In the genomic region with DNA sequence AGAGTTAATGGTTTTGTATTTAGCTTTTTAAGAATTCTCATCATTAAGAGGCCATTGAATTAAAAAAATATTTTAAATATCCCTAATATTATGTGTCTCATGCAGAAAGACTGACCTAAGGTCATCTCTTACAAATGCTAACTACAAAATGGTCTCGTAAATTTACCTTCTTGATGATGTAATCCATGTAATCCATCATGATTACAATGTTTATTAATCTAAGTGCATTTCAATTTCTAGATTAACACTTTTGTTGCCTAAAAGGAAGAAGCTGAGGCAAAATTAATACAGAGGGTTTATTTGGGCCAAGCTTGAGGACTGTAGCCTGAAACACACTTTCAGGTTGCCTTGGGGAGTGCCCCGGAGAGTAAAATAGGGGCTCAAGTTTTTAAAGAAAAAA, we compare ENCODE assay signal across 31 cellular contexts.
"Had no signal": no experiment of that assay in that cellular context is flagged by ENCODE, and none has a peak within 500 bp of the region (broad histone marks: within the 10 kb centered on the region; RNA-seq: fewer than 3 reads in every experiment).

No MANE protein-coding gene starts in this region.

- DNase-seq: activated CD4-positive, alpha-beta memory T cell treated with anti-CD3 and anti-CD28 coated beads, Interleukin-2, amount 10 ng/mL, durations not matched to agents 7 days and 5 days; activated CD4-positive, alpha-beta T cell treated with anti-CD3 and anti-CD28 coated beads for 1 hour; activated CD4-positive, alpha-beta T cell treated with anti-CD3 and anti-CD28 coated beads for 4 hours; activated CD4-positive, alpha-beta T cell treated with anti-CD3 and anti-CD28 coated beads, Interleukin-2, amount 10 ng/mL, durations not matched to agents 7 days and 5 days; activated CD4-positive, alpha-beta T cell treated with anti-CD3 and anti-CD28 coated beads, Interleukin-2, amount 50 U/mL, for 4 hours; activated CD8-positive, alpha-beta memory T cell treated with anti-CD3 and anti-CD28 coated beads, Interleukin-2, amount 50 U/mL, for 48 hours; activated gamma-delta T cell; activated naive CD4-positive, alpha-beta T cell; activated naive CD4-positive, alpha-beta T cell treated with anti-CD3 and anti-CD28 coated beads, Interleukin-2, amount 10 ng/mL, durations not matched to agents 7 days and 5 days; activated naive CD8-positive, alpha-beta T cell treated with anti-CD3 and anti-CD28 coated beads, Interleukin-2, amount 10 ng/mL, durations not matched to agents 7 days and 5 days; activated T-cell treated with anti-CD3 and anti-CD28 coated beads for 4 hours; activated T-cell treated with anti-CD3 and anti-CD28 coated beads, Interleukin-2, amount 50 U/mL, for 72 hours; central memory CD4-positive, alpha-beta T cell; cerebellar nuclear complex; colonic mucosa; dorsolateral prefrontal cortex; effector memory CD4-positive, alpha-beta T cell; endodermal cell; foreskin fibroblast; head of caudate nucleus; T1000 had no signal

- H3K27ac Mint-ChIP-seq: activated CD4-positive, alpha-beta memory T cell treated with anti-CD3 and anti-CD28 coated beads, Interleukin-2, amount 10 ng/mL, durations not matched to agents 7 days and 5 days; activated CD4-positive, alpha-beta T cell treated with anti-CD3 and anti-CD28 coated beads, Interleukin-2, amount 10 ng/mL, durations not matched to agents 7 days and 5 days; activated naive CD4-positive, alpha-beta T cell treated with anti-CD3 and anti-CD28 coated beads, Interleukin-2, amount 10 ng/mL, durations not matched to agents 7 days and 5 days; activated naive CD4-positive, alpha-beta T cell treated with anti-CD3 and anti-CD28 coated beads, Interleukin-2, amount 50 U/mL, for 72 hours; activated naive CD8-positive, alpha-beta T cell treated with anti-CD3 and anti-CD28 coated beads, Interleukin-2, amount 10 ng/mL, durations not matched to agents 7 days and 5 days; activated T-cell treated with anti-CD3 and anti-CD28 coated beads, Interleukin-2, amount 50 U/mL, for 24 hours; activated T-cell treated with anti-CD3 and anti-CD28 coated beads, Interleukin-2, amount 50 U/mL, for 72 hours; brain; endodermal cell; T-helper 1 cell treated with Interleukin-12 subunit alpha and Interleukin-12 subunit beta and Interleukin-4 antibody, amounts not matched to agents 30 μg/mL and 1 μg/mL, for 36 hours; T-helper 2 cell treated with Interferon-gamma antibody and Interleukin-4, amounts not matched to agents 5 μg/mL and 100 μg/mL, for 36 hours had no signal

- H3K27ac ChIP-seq: ascending aorta, breast epithelium, cardiac muscle cell, colonic mucosa, dorsolateral prefrontal cortex had no signal

- H3K27me3 Mint-ChIP-seq: activated CD4-positive, alpha-beta memory T cell treated with anti-CD3 and anti-CD28 coated beads, Interleukin-2, amount 10 ng/mL, durations not matched to agents 7 days and 5 days; activated CD4-positive, alpha-beta T cell treated with anti-CD3 and anti-CD28 coated beads, Interleukin-2, amount 10 ng/mL, durations not matched to agents 7 days and 5 days; activated naive CD4-positive, alpha-beta T cell treated with anti-CD3 and anti-CD28 coated beads, Interleukin-2, amount 10 ng/mL, durations not matched to agents 7 days and 5 days; activated naive CD8-positive, alpha-beta T cell treated with anti-CD3 and anti-CD28 coated beads, Interleukin-2, amount 10 ng/mL, durations not matched to agents 7 days and 5 days; activated T-cell treated with anti-CD3 and anti-CD28 coated beads, Interleukin-2, amount 50 U/mL, for 24 hours; brain had no signal

- ATAC-seq: activated naive CD4-positive, alpha-beta T cell treated with anti-CD3 and anti-CD28 coated beads, Interleukin-2, amount 50 U/mL, for 72 hours; activated T-cell treated with anti-CD3 and anti-CD28 coated beads, Interleukin-2, amount 50 U/mL, for 72 hours; esophagus mucosa had no signal

- H3K27me3 ChIP-seq: ascending aorta, breast epithelium, cardiac muscle cell, colonic mucosa had no signal

- FAIRE-seq: frontal cortex had no signal

- H3K4me3 Mint-ChIP-seq: activated CD4-positive, alpha-beta memory T cell treated with anti-CD3 and anti-CD28 coated beads, Interleukin-2, amount 10 ng/mL, durations not matched to agents 7 days and 5 days; activated CD4-positive, alpha-beta T cell treated with anti-CD3 and anti-CD28 coated beads, Interleukin-2, amount 10 ng/mL, durations not matched to agents 7 days and 5 days; activated naive CD4-positive, alpha-beta T cell treated with anti-CD3 and anti-CD28 coated beads, Interleukin-2, amount 10 ng/mL, durations not matched to agents 7 days and 5 days; activated naive CD8-positive, alpha-beta T cell treated with anti-CD3 and anti-CD28 coated beads, Interleukin-2, amount 10 ng/mL, durations not matched to agents 7 days and 5 days; activated T-cell treated with anti-CD3 and anti-CD28 coated beads, Interleukin-2, amount 50 U/mL, for 24 hours; activated T-cell treated with anti-CD3 and anti-CD28 coated beads, Interleukin-2, amount 50 U/mL, for 72 hours; brain; endodermal cell; T-helper 1 cell treated with Interleukin-12 subunit alpha and Interleukin-12 subunit beta and Interleukin-4 antibody, amounts not matched to agents 30 μg/mL and 1 μg/mL, for 36 hours; T-helper 2 cell treated with Interferon-gamma antibody and Interleukin-4, amounts not matched to agents 5 μg/mL and 100 μg/mL, for 36 hours had no signal

- H3K4me3 ChIP-seq: ascending aorta, breast epithelium, cardiac muscle cell, colonic mucosa, dorsolateral prefrontal cortex had no signal

- H3K4me1 ChIP-seq: ascending aorta, breast epithelium had no signal

- H3K9me3 Mint-ChIP-seq: activated CD4-positive, alpha-beta memory T cell treated with anti-CD3 and anti-CD28 coated beads, Interleukin-2, amount 10 ng/mL, durations not matched to agents 7 days and 5 days; activated CD4-positive, alpha-beta T cell treated with anti-CD3 and anti-CD28 coated beads, Interleukin-2, amount 10 ng/mL, durations not matched to agents 7 days and 5 days; activated naive CD4-positive, alpha-beta T cell treated with anti-CD3 and anti-CD28 coated beads, Interleukin-2, amount 10 ng/mL, durations not matched to agents 7 days and 5 days; activated naive CD8-positive, alpha-beta T cell treated with anti-CD3 and anti-CD28 coated beads, Interleukin-2, amount 10 ng/mL, durations not matched to agents 7 days and 5 days; activated T-cell treated with anti-CD3 and anti-CD28 coated beads, Interleukin-2, amount 50 U/mL, for 24 hours; activated T-cell treated with anti-CD3 and anti-CD28 coated beads, Interleukin-2, amount 50 U/mL, for 72 hours; T-helper 1 cell treated with Interleukin-12 subunit alpha and Interleukin-12 subunit beta and Interleukin-4 antibody, amounts not matched to agents 30 μg/mL and 1 μg/mL, for 36 hours; T-helper 2 cell treated with Interferon-gamma antibody and Interleukin-4, amounts not matched to agents 5 μg/mL and 100 μg/mL, for 36 hours had no signal

- H3K9me3 ChIP-seq: ascending aorta, breast epithelium, colonic mucosa had no signal

- H3K36me3 ChIP-seq: breast epithelium, cardiac muscle cell, colonic mucosa had no signal
